ENCODE assay signal across 14 cellular contexts in the genomic region with DNA sequence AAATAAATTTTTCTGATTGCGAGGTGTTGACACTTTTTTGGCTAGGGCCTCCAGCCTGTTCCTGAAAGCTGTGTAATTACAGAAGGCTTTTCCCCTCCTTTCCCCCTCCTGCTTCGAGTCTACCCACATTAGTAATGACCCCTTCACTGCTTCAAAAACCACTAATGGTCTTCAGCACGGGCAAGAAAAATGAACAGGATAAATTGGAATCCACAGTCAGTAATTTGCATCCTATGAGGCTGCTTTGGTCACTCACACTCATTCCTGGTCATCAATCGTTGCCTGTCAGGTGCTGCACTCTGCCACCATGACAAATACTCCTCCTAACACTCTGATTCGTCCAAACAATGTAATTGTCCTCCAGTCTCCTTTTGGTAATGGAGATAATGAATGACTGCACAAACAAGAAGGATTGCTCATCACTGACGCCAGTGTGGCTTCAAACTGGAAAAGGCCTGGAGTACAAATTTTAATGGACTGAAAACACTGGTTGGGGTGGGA.
A peak's percentile ranks its signal among the peaks of the same experiment; 100 is the strongest.
DNase-seq lines count a peak whose midpoint lies in the region; TF ChIP-seq lines count a peak whose summit lies in the region.
"Had no signal": no experiment of that assay in that cellular context is flagged by ENCODE, and none has a peak within 500 bp of the region (broad histone marks: within the 10 kb centered on the region; RNA-seq: fewer than 3 reads in every experiment).

No MANE protein-coding gene starts in this region.

- H3K4me1 ChIP-seq in A673 (ENCODE audit: insufficient read depth, low read length, poor library complexity, severe bottlenecking) = no peaks in the 10 kb centered on the region
- H3K4me1 ChIP-seq in ascending aorta = no peaks in the 10 kb centered on the region
- H3K4me1 ChIP-seq: testis had no signal

- no peaks in the 10 kb centered on the region for H3K27me3 ChIP-seq in A673 (replicated peaks; ENCODE audit: insufficient read depth, low read depth, low read length, poor library complexity)
- no peaks in the 10 kb centered on the region for H3K27me3 ChIP-seq in ascending aorta
- H3K27me3 ChIP-seq: testis had no signal

- H3K36me3 ChIP-seq in A673 (ENCODE audit: insufficient read depth, low read length, poor library complexity, severe bottlenecking) (no peaks in the 10 kb centered on the region), ascending aorta (no peaks in the 10 kb centered on the region)

- TF ChIP-seq CTCF in fibroblast of the aortic adventitia (IDR thresholded peaks at IDR 0.05; ENCODE audit: insufficient read depth, low read length) = no peak
- no peak for TF ChIP-seq CTCF in A673 (conservative IDR thresholded peaks at IDR 0.05; ENCODE audit: low read depth, low read length)
- no peak for TF ChIP-seq CTCF in ascending aorta (IDR thresholded peaks at IDR 0.05)

- intact Hi-C loops in A673 (cut with micrococcal nuclease; ENCODE audit: unreplicated experiment) (no loop called here), ascending aorta (cut with DNase I) (no loop called here)

- DNase-seq in DMS79 treated with DMSO at 0.1 percent for 48 hours (lab: John Stamatoyannopoulos, UW) = peak; percentile 1
- DNase-seq in DMS79 (lab: John Stamatoyannopoulos, UW) = no peak
- DNase-seq in fibroblast of the aortic adventitia (ENCODE audit: low read depth) = peak; percentile 69
- peak; percentile 34 for DNase-seq in stromal cell of bone marrow (ENCODE audit: low read depth)
- DNase-seq in A673 (ENCODE audit: low spot score) = no peak
- no peak for DNase-seq in DMS114 treated with DMSO at 0.1 percent for 48 hours (lab: John Stamatoyannopoulos, UW; ENCODE audit: unreplicated experiment)
- no peak for DNase-seq in ascending aorta (ENCODE audit: low spot score in 2 of 2)
- DNase-seq: activated CD8-positive, alpha-beta memory T cell treated with anti-CD3 and anti-CD28 coated beads for 24 hours; natural killer cell; NCI-H1092; stimulated activated CD4-positive, alpha-beta T cell treated with anti-CD3 and anti-CD28 coated beads, Interleukin-4, amount 100 ng/mL, for 1 hour; T-helper 1 cell; testis had no signal

- POLR2A ChIA-PET in A673 (lab: Charles Lee; ENCODE audit: low non-redundant PET) = no interaction called here

- no TSS peak for BruUV-seq in A673 (replicated peaks; lab: Mats Ljungman, UMichigan)

- no peak overlapping the region for H3K4me3 ChIP-seq in fibroblast of the aortic adventitia (ENCODE audit: low read depth, low read length)
- no peak overlapping the region for H3K4me3 ChIP-seq in A673 (ENCODE audit: low read depth, low read length, poor library complexity, severe bottlenecking)
- no peak overlapping the region for H3K4me3 ChIP-seq in ascending aorta
- H3K4me3 ChIP-seq: testis had no signal

- CTCF ChIA-PET in A673 (lab: Charles Lee) = no interaction called here

- H3K27ac ChIP-seq in A673 (ENCODE audit: low read depth, low read length, poor library complexity, severe bottlenecking) (no peak overlapping the region), ascending aorta (no peak overlapping the region)
- H3K27ac ChIP-seq: testis had no signal

- H3K9me3 ChIP-seq in A673 (ENCODE audit: low read depth, low read length, poor library complexity, severe bottlenecking) (no peaks in the 10 kb centered on the region), ascending aorta (no peaks in the 10 kb centered on the region)
- H3K9me3 ChIP-seq: testis had no signal

TF ChIP-seq in PFSK-1, 5 proteins besides CTCF, POLR2A, EP300 and RAD21:
- TF ChIP-seq FOXP2 (optimal IDR thresholded peaks at IDR 0.05; ENCODE audit: borderline replicate concordance, extremely low read depth, extremely low read length, insufficient read depth) (peak; percentile 78), POLR2AphosphoS5 (IDR thresholded peaks at IDR 0.05; ENCODE audit: low read depth, low read length) (no peak)

Comparison
In these comparisons a context has a peak if more than half of its experiments do, and no peak if none do; other contexts are left out.
1. DNase-seq: peak in DMS79 treated with DMSO at 0.1 percent for 48 hours (single experiment), fibroblast of the aortic adventitia (single experiment) and stromal cell of bone marrow (single experiment); none in DMS79 (single experiment), A673 (single experiment), DMS114 treated with DMSO at 0.1 percent for 48 hours (single experiment) and ascending aorta (0 of 2).